In the genomic region with DNA sequence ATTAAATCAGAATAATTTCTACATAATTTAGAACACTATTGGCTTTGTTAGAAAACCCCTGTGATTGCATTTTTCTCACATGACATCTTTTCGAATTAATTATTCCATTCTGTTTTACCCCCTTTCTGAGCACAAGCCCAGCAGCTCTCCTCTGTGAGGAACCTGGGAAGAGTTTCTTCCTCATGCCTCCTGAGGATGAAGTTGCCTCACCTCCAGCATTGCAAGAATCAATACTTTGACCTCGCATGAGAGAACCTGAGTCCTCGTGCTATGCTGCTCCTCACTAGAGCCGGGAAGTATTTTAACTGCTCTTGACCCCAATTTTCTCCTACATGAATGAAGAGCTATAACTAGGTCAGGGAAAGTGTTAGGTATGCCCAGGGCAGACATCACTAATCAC, we compare ENCODE assay signal across 1 cellular context.
TF ChIP-seq lines count a peak whose summit lies in the region.

No MANE protein-coding gene starts in this region.

TF ChIP-seq in IMR-90, 13 proteins besides CTCF, POLR2A, EP300 and RAD21 (continued from another document):
- TF ChIP-seq SMC3 (IDR thresholded peaks at IDR 0.05; ENCODE audit: low read depth, low read length) (no peak), CEBPB (IDR thresholded peaks at IDR 0.05; ENCODE audit: low read depth, low read length) (no peak)
